In the genomic region with DNA sequence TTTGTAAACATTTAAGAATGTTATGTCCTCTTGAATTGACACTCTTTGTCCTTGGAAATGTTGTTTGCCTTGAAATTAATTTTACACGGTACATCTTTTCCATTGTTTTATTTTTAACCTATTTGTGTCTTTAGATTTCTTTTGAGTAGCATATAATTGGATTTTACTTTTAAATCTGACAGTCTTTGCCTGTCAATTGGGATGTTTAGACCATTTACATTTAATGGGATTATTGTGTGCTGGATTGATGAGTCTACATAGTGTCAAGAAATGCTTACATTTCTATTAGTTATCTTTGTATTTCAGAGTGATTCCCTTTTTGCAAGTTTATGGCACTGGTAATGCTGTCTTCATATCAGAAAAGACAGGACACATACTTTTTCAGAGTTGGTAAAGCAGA, we compare ENCODE assay signal across 21 cellular contexts.
DNase-seq lines count a peak whose midpoint lies in the region; ATAC-seq, FAIRE-seq and TF ChIP-seq lines count a peak whose summit lies in the region.
"Had no signal": no experiment of that assay in that cellular context is flagged by ENCODE, and none has a peak within 500 bp of the region (broad histone marks: within the 10 kb centered on the region; RNA-seq: fewer than 3 reads in every experiment).

No MANE protein-coding gene starts in this region.

- H3K27me3 ChIP-seq in CD4-positive, alpha-beta memory T cell (ENCODE audit: insufficient read depth, low read length) = no peaks in the 10 kb centered on the region
- no peaks in the 10 kb centered on the region for H3K27me3 ChIP-seq in K562 (ENCODE audit: control insufficient read depth in 2 of 2, insufficient read depth in 2 of 2, low read length in 2 of 2)

- H3K9me3 Mint-ChIP-seq in activated CD8-positive, alpha-beta memory T cell treated with anti-CD3 and anti-CD28 coated beads, Interleukin-2, amount 10 ng/mL, durations not matched to agents 7 days and 5 days (ENCODE audit: low read depth) = no peaks in the 10 kb centered on the region
- peaks cover 0 to 2% (median 0%) of the 10 kb centered on the region in 8 donors for H3K9me3 Mint-ChIP-seq in CD4-positive, alpha-beta memory T cell
- H3K9me3 Mint-ChIP-seq: CD4-positive, alpha-beta T cell had no signal

- ATAC-seq in activated CD8-positive, alpha-beta memory T cell treated with anti-CD3 and anti-CD28 coated beads, Interleukin-2, amount 10 ng/mL, durations not matched to agents 7 days and 5 days = no peak
- ATAC-seq in K562 = no peak
- ATAC-seq in HG03280 (IDR thresholded peaks at IDR 0.05; ENCODE audit: unreplicated experiment) = no peak

- POLR2A ChIA-PET in CD4-positive, alpha-beta memory T cell (lab: Charles Lee; ENCODE audit: partially characterized antibody) = no interaction called here
- POLR2A ChIA-PET in K562 (lab: Yijun Ruan, JAX) = no interaction called here

- H2AFZ ChIP-seq in K562 (ENCODE audit: low read depth, low read length) = no peak overlapping the region

- no peaks in the 10 kb centered on the region for H3K9me1 ChIP-seq in K562 (ENCODE audit: control insufficient read depth, insufficient read depth, low read length)

- H3K79me2 ChIP-seq in K562 (ENCODE audit: control insufficient read depth, insufficient read depth, low read length) = no peaks in the 10 kb centered on the region

- in situ Hi-C loops in K562 (cut with MboI) = no loop called here

- no peak for TF ChIP-seq POLR2A in K562 (conservative IDR thresholded peaks at IDR 0.05)

- no peak overlapping the region for H3K4me3 ChIP-seq in CD4-positive, alpha-beta memory T cell (ENCODE audit: low read length in 2 of 2)
- no peak overlapping the region for H3K4me3 ChIP-seq in K562

- TF ChIP-seq CTCF in K562 (IDR thresholded peaks at IDR 0.05 in 2 of 3, conservative IDR thresholded peaks at IDR 0.05 in 1 of 3; ENCODE audit: insufficient read depth in 2 of 3, low read depth in 1 of 3, low read length in 3 of 3) = no peak

- no peak for FAIRE-seq in K562 (lab: Jason Lieb, UNC)
- FAIRE-seq: GM12892, GM18507 had no signal

- peaks cover 36% of the 10 kb centered on the region for H3K4me1 ChIP-seq in CD4-positive, alpha-beta memory T cell (ENCODE audit: insufficient read depth, low read length)
- H3K4me1 ChIP-seq in K562 (replicated peaks in 1 of 2; ENCODE audit: control insufficient read depth in 2 of 2, insufficient read depth in 2 of 2, low read length in 2 of 2) = no peaks in the 10 kb centered on the region; a peak in 1 of 5 replicates

- no peak overlapping the region for H3K4me2 ChIP-seq in K562 (ENCODE audit: insufficient read depth, low read length)

- no TSS peak for BruUV-seq in K562 (replicated peaks; lab: Mats Ljungman, UMichigan)

- intact Hi-C loops in CD4-positive, alpha-beta memory T cell (cut with micrococcal nuclease) = loop anchor here (2.0 kb wide), 1 partner anchor 15 kb away; no protein-coding TSS in a partner anchor
- intact Hi-C loops in K562 (cut with micrococcal nuclease) = no loop called here

- H3K9me3 ChIP-seq in CD4-positive, alpha-beta memory T cell (ENCODE audit: control insufficient read depth in 1 of 2, low read length in 2 of 2) = no peaks in the 10 kb centered on the region
- H3K9me3 ChIP-seq in K562 (replicated peaks; ENCODE audit: control insufficient read depth, insufficient read depth, low read depth, low read length) = no peaks in the 10 kb centered on the region

- peak overlapping the region; percentile 40 for H3K27ac Mint-ChIP-seq in activated CD8-positive, alpha-beta memory T cell treated with anti-CD3 and anti-CD28 coated beads, Interleukin-2, amount 10 ng/mL, durations not matched to agents 7 days and 5 days
- H3K27ac Mint-ChIP-seq in CD4-positive, alpha-beta memory T cell = peak overlapping the region in 4 of 7 donors; percentile 8 to 55 (median 22)
- H3K27ac Mint-ChIP-seq: CD4-positive, alpha-beta T cell; H9 had no signal

- peaks cover 84% of the 10 kb centered on the region for H3K4me1 Mint-ChIP-seq in activated CD8-positive, alpha-beta memory T cell treated with anti-CD3 and anti-CD28 coated beads, Interleukin-2, amount 10 ng/mL, durations not matched to agents 7 days and 5 days
- H3K4me1 Mint-ChIP-seq in CD4-positive, alpha-beta memory T cell = peaks cover 31 to 65% (median 47%) of the 10 kb centered on the region in 4 donors

- no peak overlapping the region for H3K4me3 Mint-ChIP-seq in activated CD8-positive, alpha-beta memory T cell treated with anti-CD3 and anti-CD28 coated beads, Interleukin-2, amount 10 ng/mL, durations not matched to agents 7 days and 5 days
- no peak overlapping the region for H3K4me3 Mint-ChIP-seq in CD4-positive, alpha-beta memory T cell
- H3K4me3 Mint-ChIP-seq: B cell; CD4-positive, alpha-beta T cell; H9 had no signal

- CTCF ChIA-PET in activated CD8-positive, alpha-beta memory T cell treated with anti-CD3 and anti-CD28 coated beads, Interleukin-2, amount 10 ng/mL, durations not matched to agents 7 days and 5 days (lab: Charles Lee) = no interaction called here
- CTCF ChIA-PET in CD4-positive, alpha-beta memory T cell (lab: Charles Lee; ENCODE audit: partially characterized antibody) = no interaction called here
- CTCF ChIA-PET in K562 (lab: Yijun Ruan, JAX; ENCODE audit: low intra/inter-chr PET ratio) = no interaction called here

- H3K36me3 Mint-ChIP-seq in activated CD8-positive, alpha-beta memory T cell treated with anti-CD3 and anti-CD28 coated beads, Interleukin-2, amount 10 ng/mL, durations not matched to agents 7 days and 5 days = peaks cover 34% of the 10 kb centered on the region
- H3K36me3 Mint-ChIP-seq in CD4-positive, alpha-beta memory T cell = peaks cover 0 to 11% of the 10 kb centered on the region in 2 donors

- H3K27ac ChIP-seq in CD4-positive, alpha-beta memory T cell (ENCODE audit: low read depth, low read length) = no peak overlapping the region
- H3K27ac ChIP-seq in K562 (ENCODE audit: extremely low read depth, low read depth, low read length) = no peak overlapping the region
- H3K27ac ChIP-seq: 22Rv1 had no signal

- no peak overlapping the region for H3K9ac ChIP-seq in K562 (ENCODE audit: insufficient read depth in 1 of 2, low read depth in 2 of 2, low read length in 2 of 2)

- no peaks in the 10 kb centered on the region for H3K36me3 ChIP-seq in CD4-positive, alpha-beta memory T cell (ENCODE audit: insufficient read depth, low read length)
- H3K36me3 ChIP-seq in K562 (ENCODE audit: control insufficient read depth, insufficient read depth, low read length) = no peaks in the 10 kb centered on the region

- WGBS in K562 (ENCODE audit: insufficient coverage, low coverage, missing lambda C conversion rate) = 28% methylated on average over 1 of the region's 1 CpG

- no peak for TF ChIP-seq EP300 in K562 (IDR thresholded peaks at IDR 0.05; ENCODE audit: low read length)

- no peak for TF ChIP-seq RAD21 in K562 (CRISPR knock-in tag; conservative IDR thresholded peaks at IDR 0.05 in 1 of 2, IDR thresholded peaks at IDR 0.05 in 1 of 2)

- no peaks in the 10 kb centered on the region for H3K27me3 Mint-ChIP-seq in activated CD8-positive, alpha-beta memory T cell treated with anti-CD3 and anti-CD28 coated beads, Interleukin-2, amount 10 ng/mL, durations not matched to agents 7 days and 5 days
- no peaks in the 10 kb centered on the region for H3K27me3 Mint-ChIP-seq in CD4-positive, alpha-beta memory T cell
- H3K27me3 Mint-ChIP-seq: B cell; CD4-positive, alpha-beta T cell had no signal

- H4K20me1 ChIP-seq in K562 (replicated peaks; ENCODE audit: control insufficient read depth, insufficient read depth, low read length) = no peaks in the 10 kb centered on the region

- no peak for DNase-seq in activated CD8-positive, alpha-beta memory T cell treated with anti-CD3 and anti-CD28 coated beads, Interleukin-2, amount 10 ng/mL, durations not matched to agents 7 days and 5 days
- no peak for DNase-seq in activated CD8-positive, alpha-beta memory T cell treated with anti-CD3 and anti-CD28 coated beads, Interleukin-2, amount 50 U/mL, for 48 hours
- no peak for DNase-seq in CD4-positive, alpha-beta memory T cell
- peak; percentile 54 for DNase-seq in NCI-H82 (lab: John Stamatoyannopoulos, UW)
- no peak for DNase-seq in K562 (ENCODE audit: extremely low read depth in 1 of 4, low spot score in 3 of 4)
- no peak for DNase-seq in midbrain (lab: John Stamatoyannopoulos, UW)
- DNase-seq in stimulated activated naive CD4-positive, alpha-beta T cell (lab: John Stamatoyannopoulos, UW) = no peak
- DNase-seq: C1 segment of cervical spinal cord; CD4-positive, alpha-beta T cell; DMS153; DMS79; GDM1; GOT3; H9; IMR-90; KBM-7 had no signal

TF ChIP-seq in K562, 482 proteins besides CTCF, POLR2A, EP300 and RAD21:
- no peak for TF ChIP-seq RCOR1 (IDR thresholded peaks at IDR 0.05; ENCODE audit: borderline replicate concordance in 1 of 2, low read depth in 2 of 2, low read length in 2 of 2)
- TF ChIP-seq ZNF507 (tag; conservative IDR thresholded peaks at IDR 0.05) = peak; percentile 96
